Comparison of ENCODE assay signal across 9 cellular contexts in genomic region chr15:65377105-65377975, GRCh38. TPM values are rescaled to one million over a fixed set of nuclear protein-coding genes. Genes with fewer than 3 reads are reported as not detected.
A peak's percentile ranks its signal among the peaks of the same experiment; 100 is the strongest.
DNase-seq lines count a peak whose midpoint lies in the region; ATAC-seq and TF ChIP-seq lines count a peak whose summit lies in the region.
"Had no signal": no experiment of that assay in that cellular context is flagged by ENCODE, and none has a peak within 500 bp of the region (broad histone marks: within the 10 kb centered on the region; RNA-seq: fewer than 3 reads in every experiment).

No MANE protein-coding gene starts in this region.

- no TSS peak for BruUV-seq in Panc1 (replicated peaks; lab: Mats Ljungman, UMichigan)

- H3K27me3 Mint-ChIP-seq in endothelial cell (ENCODE audit: unreplicated experiment): peaks cover 7% of the 10 kb centered on the region

- peak overlapping the region; percentile 44 to 46 for H3K4me3 ChIP-seq in Panc1 (ENCODE audit: low read depth in 2 of 2, low read length in 2 of 2)
- H3K4me3 ChIP-seq in aorta (ENCODE audit: low read length in 2 of 2): peak overlapping the region; percentile 46 to 65

- TF ChIP-seq CTCF in Panc1 (IDR thresholded peaks at IDR 0.05) (no peak), endothelial cell (IDR thresholded peaks at IDR 0.05; ENCODE audit: unreplicated experiment) (no peak)

- POLR2A ChIA-PET in Panc1 (lab: Charles Lee): interaction anchor here (0.6 kb wide), 2 partner anchors 10 to 57 kb away, joined by 3 to 5 read pairs; no protein-coding TSS in a partner anchor

- no peaks in the 10 kb centered on the region for H3K9me3 Mint-ChIP-seq in endothelial cell (ENCODE audit: unreplicated experiment)

- H3K9me3 ChIP-seq in Panc1 (ENCODE audit: control insufficient read depth, insufficient read depth, low read depth, low read length) (no peaks in the 10 kb centered on the region), aorta (ENCODE audit: control insufficient read depth, low read length) (no peaks in the 10 kb centered on the region)

- H3K27ac Mint-ChIP-seq in endothelial cell (ENCODE audit: unreplicated experiment): peak overlapping the region; percentile 75

- H3K27me3 ChIP-seq in Panc1 (ENCODE audit: control insufficient read depth, insufficient read depth, low read length): peaks cover 37% of the 10 kb centered on the region
- no peaks in the 10 kb centered on the region for H3K27me3 ChIP-seq in aorta (ENCODE audit: control insufficient read depth in 1 of 2, insufficient read depth in 2 of 2, low read length in 1 of 2)

- H3K36me3 ChIP-seq in Panc1 (ENCODE audit: control insufficient read depth, insufficient read depth, low read length): no peaks in the 10 kb centered on the region; the same call in 1 of the 2 replicates
- no peaks in the 10 kb centered on the region for H3K36me3 ChIP-seq in aorta (ENCODE audit: control insufficient read depth in 1 of 2, insufficient read depth in 2 of 2, low read length in 1 of 2)

- H3K27ac ChIP-seq in Panc1 (ENCODE audit: low read length) (no peak overlapping the region), aorta (ENCODE audit: low read depth in 1 of 2, low read length in 2 of 2) (no peak overlapping the region)

- H3K4me1 ChIP-seq in Panc1 (ENCODE audit: control insufficient read depth, insufficient read depth, low read length): no peaks in the 10 kb centered on the region; the same call in 1 of the 2 replicates
- no peaks in the 10 kb centered on the region for H3K4me1 ChIP-seq in aorta (ENCODE audit: control insufficient read depth in 1 of 2, insufficient read depth in 2 of 2, low read length in 2 of 2)

- WGBS in aorta, 2 donors: 1% methylated on average over 48 to 99 of the region's 99 CpGs

- CTCF ChIA-PET in Panc1 (lab: Charles Lee): no interaction called here

- peaks cover 70% of the 10 kb centered on the region for H3K4me1 Mint-ChIP-seq in endothelial cell (ENCODE audit: unreplicated experiment)

- intact Hi-C loops in Panc1 (cut with micrococcal nuclease; ENCODE audit: unreplicated experiment): no loop called here
- intact Hi-C loops in aorta (cut with DNase I): no loop called here

- in situ Hi-C loops in Panc1 (cut with HindIII; ENCODE audit: low pct_unique_long_range_greater_than_20kb, low sequenced_read_pairs): loop anchor here (10.0 kb wide), 1 partner anchor 53 kb away; no protein-coding TSS in a partner anchor

- ATAC-seq in Panc1 (peak; percentile 79), aorta (ENCODE audit: low FRiP score) (peak; percentile 60), HG02610 (IDR thresholded peaks at IDR 0.05; ENCODE audit: unreplicated experiment) (no peak), GM21717 (IDR thresholded peaks at IDR 0.05; ENCODE audit: unreplicated experiment) (no peak)

- DNase-seq in GM03348 (ENCODE audit: low spot score) (peak; percentile 62), Panc1 (ENCODE audit: low read depth, low spot score) (no peak), endothelial cell (ENCODE audit: low spot score) (peak; percentile 59), midbrain (lab: John Stamatoyannopoulos, UW) (peak; percentile 37), aorta (peak in 1 of 2 donors; percentile 81), HUDEP-2 (lab: John Stamatoyannopoulos, UW; ENCODE audit: unreplicated experiment in 76 of 76) (no peak)

- H3K4me3 Mint-ChIP-seq in endothelial cell (ENCODE audit: unreplicated experiment): peak overlapping the region; percentile 99

- H3K36me3 Mint-ChIP-seq in endothelial cell (ENCODE audit: low read depth, unreplicated experiment): peaks cover 48% of the 10 kb centered on the region

RNA-seq across cellular contexts. Expression of gene IGDCC3, which starts 0.5 kb away (rescaled TPM):
- 0.18 TPM for total RNA-seq in Panc1 (2021; ENCODE audit: unreplicated experiment)
- polyA plus RNA-seq in Panc1 (2012; ENCODE audit: insufficient read length): not detected
- total RNA-seq in endothelial cell (ENCODE audit: unreplicated experiment): 538 TPM
- not detected for total RNA-seq in aorta
- not detected for polyA plus RNA-seq in aorta
- total RNA-seq: T-helper 2 cell treated with Interferon-gamma antibody and Interleukin-4, amounts not matched to agents 100 ng/mL and 5 ng/mL, for 36 hours had no signal

RNA-seq across cellular contexts. Expression of gene IGDCC4, which starts 45.4 kb away (rescaled TPM):
- total RNA-seq in Panc1 (2021; ENCODE audit: unreplicated experiment) (5.1 TPM), endothelial cell (ENCODE audit: unreplicated experiment) (4.2 TPM), aorta (10 to 100 TPM in 1 of 2 donors, under 1 TPM in 1; 0.45 to 14.2 TPM)
- 4.3 TPM for polyA plus RNA-seq in Panc1 (2012; ENCODE audit: insufficient read length)
- not detected for polyA plus RNA-seq in aorta
- total RNA-seq: T-helper 2 cell treated with Interferon-gamma antibody and Interleukin-4, amounts not matched to agents 100 ng/mL and 5 ng/mL, for 36 hours had no signal

Comparison
In these comparisons a context has a peak if more than half of its experiments do, and no peak if none do; other contexts are left out.
1. DNase-seq: peak in GM03348 (single experiment), endothelial cell (single experiment) and midbrain (single experiment); none in Panc1 (single experiment) and HUDEP-2 (0 of 76).
2. ATAC-seq: peak in Panc1 (single experiment) and aorta (single experiment); none in HG02610 (single experiment) and GM21717 (single experiment).
3. RNA of gene IGDCC3, which starts 0.5 kb away (total RNA-seq): 538 TPM in endothelial cell (single experiment); 0.18 TPM in Panc1 (single experiment) and not detected in aorta; every median in the first group is over 100 times any median in the second.